ENCODE assay signal across 22 cellular contexts in the genomic region with DNA sequence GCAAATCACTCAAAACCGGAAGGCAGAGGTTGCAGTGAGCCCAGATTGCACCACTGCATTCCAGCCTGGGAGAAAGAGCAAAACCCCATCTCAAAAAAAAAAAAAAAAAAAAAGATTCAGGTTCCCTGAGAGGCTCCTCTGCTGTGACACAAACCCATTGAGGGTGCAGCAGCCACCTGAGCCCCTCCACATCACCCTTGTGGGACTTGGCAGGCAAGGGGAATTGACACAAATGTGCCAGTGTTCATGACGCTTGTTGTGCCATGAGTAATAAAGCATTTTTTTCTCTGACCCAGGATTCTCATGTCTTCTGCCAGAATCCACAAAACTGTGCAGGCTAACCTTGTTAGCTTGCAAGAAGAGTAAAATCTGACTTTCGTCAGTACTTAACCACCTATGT.
DNase-seq lines count a peak whose midpoint lies in the region; ATAC-seq and TF ChIP-seq lines count a peak whose summit lies in the region.
"Had no signal": no experiment of that assay in that cellular context is flagged by ENCODE, and none has a peak within 500 bp of the region (broad histone marks: within the 10 kb centered on the region; RNA-seq: fewer than 3 reads in every experiment).

No MANE protein-coding gene starts in this region.

- no peak overlapping the region for H3K9ac ChIP-seq in SK-N-SH
- H3K9ac ChIP-seq: BLaER1 had no signal

- no peaks in the 10 kb centered on the region for H3K9me2 ChIP-seq in SK-N-SH

- 41% methylated on average over 3 of the region's 3 CpGs for WGBS in SK-N-SH (ENCODE audit: low lambda C conversion rate)

- no peak for TF ChIP-seq CTCF in SK-N-SH (IDR thresholded peaks at IDR 0.05)

- no peak overlapping the region for H2AFZ ChIP-seq in SK-N-SH (ENCODE audit: low read depth)

- no peak overlapping the region for H3K27ac ChIP-seq in SK-N-SH (ENCODE audit: low read depth in 2 of 2, low read length in 1 of 2)
- H3K27ac ChIP-seq: BLaER1, neutrophil, SJCRH30, WERI-Rb-1 had no signal

- no peaks in the 10 kb centered on the region for H3F3A ChIP-seq in SK-N-SH (replicated peaks; ENCODE audit: insufficient read depth)

- H3K4me1 ChIP-seq in SK-N-SH (ENCODE audit: control insufficient read depth in 1 of 2, insufficient read depth in 2 of 2, low read depth in 1 of 2, low read length in 1 of 2), result peaks cover 3% of the 10 kb centered on the region in 2 experiments; a peak in 3 of 4 replicates

- no peaks in the 10 kb centered on the region for H3K9me3 ChIP-seq in SK-N-SH
- H3K9me3 ChIP-seq: BLaER1, esophagus squamous epithelium, neutrophil, SJCRH30, uterus had no signal

- POLR2A ChIA-PET in SK-N-SH (lab: Yijun Ruan, JAX), result no interaction called here

- H4K20me1 ChIP-seq in SK-N-SH (ENCODE audit: insufficient read depth), result no peaks in the 10 kb centered on the region
- H4K20me1 ChIP-seq: BLaER1 had no signal

- no peak for ATAC-seq in SK-N-SH treated with all-trans-retinoic acid at 6 μM for 48 hours
- ATAC-seq in GM19035 (IDR thresholded peaks at IDR 0.05; ENCODE audit: unreplicated experiment), result no peak
- ATAC-seq: heart left ventricle, T-helper 17 cell had no signal

- no peak overlapping the region for H3K4me3 ChIP-seq in SK-N-SH (ENCODE audit: low read depth in 2 of 2, low read length in 1 of 2)
- H3K4me3 ChIP-seq: BLaER1, esophagus squamous epithelium, heart left ventricle, SJCRH30, uterus had no signal

- CTCF ChIA-PET in SK-N-SH (lab: Yijun Ruan, JAX), result no interaction called here

- no peak overlapping the region for H3K4me2 ChIP-seq in SK-N-SH
- H3K4me2 ChIP-seq: BLaER1 had no signal

- no peaks in the 10 kb centered on the region for H3K79me2 ChIP-seq in SK-N-SH (ENCODE audit: insufficient read depth)

- no peak for TF ChIP-seq RAD21 in SK-N-SH (IDR thresholded peaks at IDR 0.05; ENCODE audit: low read length)

- no peaks in the 10 kb centered on the region for H3K36me3 ChIP-seq in SK-N-SH (replicated peaks in 1 of 2; ENCODE audit: control insufficient read depth in 1 of 2, insufficient read depth in 2 of 2, low read length in 1 of 2)
- H3K36me3 ChIP-seq: BLaER1, esophagus squamous epithelium, heart left ventricle, neutrophil, SJCRH30, uterus, WERI-Rb-1 had no signal

- H3K27me3 ChIP-seq in SK-N-SH (ENCODE audit: insufficient read depth), result no peaks in the 10 kb centered on the region
- H3K27me3 ChIP-seq: BLaER1, esophagus squamous epithelium, heart left ventricle, neutrophil, SJCRH30, uterus had no signal

- no peak for TF ChIP-seq EP300 in SK-N-SH (IDR thresholded peaks at IDR 0.05; ENCODE audit: borderline replicate concordance in 1 of 2, low read depth in 1 of 2, low read length in 1 of 2)

- no peak for DNase-seq in SK-N-SH
- DNase-seq in amniotic epithelial cell (ENCODE audit: low read depth), result peak; percentile 33
- peak; percentile 32 for DNase-seq in fibroblast of peridontal ligament (ENCODE audit: extremely low read depth)
- DNase-seq in stromal cell of bone marrow (ENCODE audit: low read depth), result peak; percentile 51
- DNase-seq in activated CD4-positive, CD25-positive, alpha-beta regulatory T cell treated with anti-CD3 and anti-CD28 coated beads, Interleukin-2, amount 50 U/mL, for 72 hours, result no peak
- no peak for DNase-seq in OCI-M1 (lab: John Stamatoyannopoulos, UW)
- DNase-seq: activated CD4-positive, alpha-beta memory T cell treated with anti-CD3 and anti-CD28 coated beads for 36 hours; activated gamma-delta T cell treated with Interleukin-2 at 50 U/mL for 16 hours; amniotic stem cell; esophagus squamous epithelium; heart left ventricle; NCI-H1436 treated with DMSO at 0.1 percent for 48 hours; SJCRH30; stimulated activated CD4-positive, alpha-beta T cell treated with anti-CD3 and anti-CD28 coated beads, Interleukin-15, amount 100 ng/mL, for 24 hours; substantia nigra; T-helper 17 cell; uterus; WERI-Rb-1 had no signal

TF ChIP-seq in SK-N-SH treated with all-trans-retinoic acid at 6 μM for 48 hours, 23 proteins besides CTCF, POLR2A, EP300 and RAD21:
- no peak for TF ChIP-seq ESRRG (CRISPR knock-in tag; IDR thresholded peaks at IDR 0.05)
- no peak for TF ChIP-seq BACH2 (CRISPR knock-in tag; IDR thresholded peaks at IDR 0.05; ENCODE audit: borderline replicate concordance)
- TF ChIP-seq ISL1 (CRISPR knock-in tag; IDR thresholded peaks at IDR 0.05), result peak; percentile 24

TF ChIP-seq in SK-N-SH, 30 proteins besides CTCF, POLR2A, EP300 and RAD21:
- TF ChIP-seq, protein P1, sequence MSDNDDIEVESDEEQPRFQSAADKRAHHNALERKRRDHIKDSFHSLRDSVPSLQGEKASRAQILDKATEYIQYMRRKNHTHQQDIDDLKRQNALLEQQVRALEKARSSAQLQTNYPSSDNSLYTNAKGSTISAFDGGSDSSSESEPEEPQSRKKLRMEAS (IDR thresholded peaks at IDR 0.05; ENCODE audit: low read depth), result no peak
- no peak for TF ChIP-seq FOXJ3 (CRISPR knock-in tag; IDR thresholded peaks at IDR 0.05)
TF ChIP-seq in SK-N-SH: peak in this region for 0.

Comparison
In these comparisons a context has a peak if more than half of its experiments do, and no peak if none do; other contexts are left out.
1. DNase-seq: peak in amniotic epithelial cell (single experiment), fibroblast of peridontal ligament (single experiment) and stromal cell of bone marrow (single experiment); none in SK-N-SH (single experiment), activated CD4-positive, CD25-positive, alpha-beta regulatory T cell treated with anti-CD3 and anti-CD28 coated beads, Interleukin-2, amount 50 U/mL, for 72 hours (single experiment) and OCI-M1 (single experiment).